8 cellular contexts compared by ENCODE assay signal in genomic region chr7:42237162-42237821, GRCh38. TPM values are rescaled to one million over a fixed set of nuclear protein-coding genes. Genes with fewer than 3 reads are reported as not detected.
DNase-seq lines count a peak whose midpoint lies in the region; ATAC-seq and TF ChIP-seq lines count a peak whose summit lies in the region.

Gene GLI3 (minus strand): TSS chr7:42237209. CDS start chr7:42223253, 13,956 bp downstream.

- no peak within 1 kb of the TSS for H3K27ac ChIP-seq in CD4-positive, alpha-beta T cell (ENCODE audit: low read depth, low read length)

- intact Hi-C loops in CD4-positive, alpha-beta T cell (cut with DNase I, micrococcal nuclease), result no loop called here

- TF ChIP-seq CTCF in CD4-positive, alpha-beta T cell (IDR thresholded peaks at IDR 0.05), result no peak
- TF ChIP-seq CTCF in endothelial cell (IDR thresholded peaks at IDR 0.05; ENCODE audit: unreplicated experiment) (no peak), subcutaneous adipose tissue (IDR thresholded peaks at IDR 0.05; ENCODE audit: low read depth) (no peak)

- peaks cover 5% of the 10 kb centered on the region for H3K4me1 Mint-ChIP-seq in CD4-positive, alpha-beta T cell (ENCODE audit: low read depth)
- H3K4me1 Mint-ChIP-seq in T-helper 1 cell treated with Interleukin-12 subunit alpha and Interleukin-12 subunit beta and Interleukin-4 antibody, amounts not matched to agents 30 μg/mL and 1 μg/mL, for 36 hours (ENCODE audit: low read depth), result peaks cover 4% of the 10 kb centered on the region
- peaks cover 21% of the 10 kb centered on the region for H3K4me1 Mint-ChIP-seq in endothelial cell (ENCODE audit: unreplicated experiment)
- peaks cover 16% of the 10 kb centered on the region for H3K4me1 Mint-ChIP-seq in memory B cell

- CTCF ChIA-PET in CD4-positive, alpha-beta T cell (lab: Charles Lee), result no interaction called here

- no peaks in the 10 kb centered on the region for H3K9me3 Mint-ChIP-seq in CD4-positive, alpha-beta T cell
- no peaks in the 10 kb centered on the region for H3K9me3 Mint-ChIP-seq in T-helper 1 cell treated with Interleukin-12 subunit alpha and Interleukin-12 subunit beta and Interleukin-4 antibody, amounts not matched to agents 30 μg/mL and 1 μg/mL, for 36 hours
- H3K9me3 Mint-ChIP-seq in endothelial cell (ENCODE audit: unreplicated experiment), result no peaks in the 10 kb centered on the region
- H3K9me3 Mint-ChIP-seq in memory B cell, result peaks cover 2% of the 10 kb centered on the region

- POLR2A ChIA-PET in CD4-positive, alpha-beta T cell (lab: Charles Lee), result no interaction called here

- DNase-seq in CD4-positive, alpha-beta T cell, result no peak
- DNase-seq in endothelial cell (ENCODE audit: low spot score), result peak; percentile 82
- DNase-seq in memory B cell (ENCODE audit: low spot score in 2 of 2), result no peak
- DNase-seq in cerebellar cortex (ENCODE audit: low spot score), result no peak

- peak; percentile 37 for ATAC-seq in CD4-positive, alpha-beta T cell (ENCODE audit: poor library complexity)
- ATAC-seq in GM18909 (IDR thresholded peaks at IDR 0.05; ENCODE audit: poor library complexity, unreplicated experiment) (peak; percentile 67), HG03354 (IDR thresholded peaks at IDR 0.05; ENCODE audit: poor library complexity, severe bottlenecking, unreplicated experiment) (peak; percentile 70), memory B cell (ENCODE audit: low read depth) (no peak)

- H3K9me3 ChIP-seq in CD4-positive, alpha-beta T cell (ENCODE audit: control insufficient read depth, low read length), result no peaks in the 10 kb centered on the region

- H3K27me3 Mint-ChIP-seq in CD4-positive, alpha-beta T cell, result peaks cover 75% of the 10 kb centered on the region
- H3K27me3 Mint-ChIP-seq in T-helper 1 cell treated with Interleukin-12 subunit alpha and Interleukin-12 subunit beta and Interleukin-4 antibody, amounts not matched to agents 30 μg/mL and 1 μg/mL, for 36 hours (ENCODE audit: low read depth), result peaks cover 71% of the 10 kb centered on the region
- peaks cover 11% of the 10 kb centered on the region for H3K27me3 Mint-ChIP-seq in endothelial cell (ENCODE audit: unreplicated experiment)
- peaks cover 34% of the 10 kb centered on the region for H3K27me3 Mint-ChIP-seq in memory B cell

- peak within 1 kb of the TSS; percentile 82 for H3K4me3 Mint-ChIP-seq in CD4-positive, alpha-beta T cell
- peak within 1 kb of the TSS; percentile 80 for H3K4me3 Mint-ChIP-seq in T-helper 1 cell treated with Interleukin-12 subunit alpha and Interleukin-12 subunit beta and Interleukin-4 antibody, amounts not matched to agents 30 μg/mL and 1 μg/mL, for 36 hours
- peak within 1 kb of the TSS; percentile 97 for H3K4me3 Mint-ChIP-seq in endothelial cell (ENCODE audit: unreplicated experiment)
- H3K4me3 Mint-ChIP-seq in memory B cell, result peak within 1 kb of the TSS; percentile 89

- H3K36me3 Mint-ChIP-seq in CD4-positive, alpha-beta T cell (ENCODE audit: low read depth), result no peaks in the 10 kb centered on the region
- no peaks in the 10 kb centered on the region for H3K36me3 Mint-ChIP-seq in T-helper 1 cell treated with Interleukin-12 subunit alpha and Interleukin-12 subunit beta and Interleukin-4 antibody, amounts not matched to agents 30 μg/mL and 1 μg/mL, for 36 hours (ENCODE audit: low read depth)
- H3K36me3 Mint-ChIP-seq in endothelial cell (ENCODE audit: low read depth, unreplicated experiment) (no peaks in the 10 kb centered on the region), memory B cell (peaks cover 4% of the 10 kb centered on the region)

- peaks cover 44% of the 10 kb centered on the region for H3K27me3 ChIP-seq in CD4-positive, alpha-beta T cell (ENCODE audit: control insufficient read depth, insufficient read depth, low read length)

- H3K27ac Mint-ChIP-seq in CD4-positive, alpha-beta T cell, result no peak within 1 kb of the TSS
- no peak within 1 kb of the TSS for H3K27ac Mint-ChIP-seq in T-helper 1 cell treated with Interleukin-12 subunit alpha and Interleukin-12 subunit beta and Interleukin-4 antibody, amounts not matched to agents 30 μg/mL and 1 μg/mL, for 36 hours
- H3K27ac Mint-ChIP-seq in endothelial cell (ENCODE audit: unreplicated experiment), result peak within 1 kb of the TSS; percentile 88
- H3K27ac Mint-ChIP-seq in memory B cell, result no peak within 1 kb of the TSS

RNA-seq across cellular contexts. Expression of gene GLI3, which starts in this region (rescaled TPM):
- total RNA-seq in CD4-positive, alpha-beta T cell, result under 1 TPM; 0.28 to 0.36 TPM
- total RNA-seq in endothelial cell (ENCODE audit: unreplicated experiment) (24.9 TPM), subcutaneous adipose tissue (10 to 100 TPM; 11.6 to 16.8 (median 16.3) TPM)

Comparison
In these comparisons a context has a peak if more than half of its experiments do, and no peak if none do; other contexts are left out.
1. RNA of gene GLI3 (total RNA-seq): 24.9 TPM in endothelial cell (single experiment) and 11.6 to 16.8 TPM in subcutaneous adipose tissue; 0.28 to 0.36 TPM in CD4-positive, alpha-beta T cell; every median in the first group is over 4 times any median in the second.
2. Peak in ATAC-seq in CD4-positive, alpha-beta T cell; RNA of the gene not detected or under 1 TPM.
3. Peak in every context shown above with its lines, with median percentiles within 50 percentile points of each other: H3K4me3 Mint-ChIP-seq.